ENCODE assay signal across 10 cellular contexts in genomic region chr11:27211370-27212127, GRCh38.
A peak's percentile ranks its signal among the peaks of the same experiment; 100 is the strongest.
DNase-seq lines count a peak whose midpoint lies in the region; ATAC-seq and TF ChIP-seq lines count a peak whose summit lies in the region.
"Had no signal": no experiment of that assay in that cellular context is flagged by ENCODE, and none has a peak within 500 bp of the region (broad histone marks: within the 10 kb centered on the region; RNA-seq: fewer than 3 reads in every experiment).

No MANE protein-coding gene starts in this region.

- WGBS in heart left ventricle, 4 donors, result 86 to 92% (median 89%) methylated on average over 8 of the region's 8 CpGs

- DNase-seq in AG09309 (ENCODE audit: low read depth), result no peak
- peak; percentile 20 for DNase-seq in ELR (ENCODE audit: low read depth)
- peak; percentile 8 for DNase-seq in RPMI8226
- peak in 2 of 5 donors; percentile 58 to 67 for DNase-seq in heart left ventricle
- DNase-seq in occipital lobe (lab: John Stamatoyannopoulos, UW), result no peak
- DNase-seq in central memory CD4-positive, alpha-beta T cell, result no peak
- DNase-seq in activated effector memory CD4-positive, alpha-beta T cell treated with anti-CD3 and anti-CD28 coated beads, Interleukin-2, amount 50 U/mL, for 16 hours, result no peak
- DNase-seq: activated T-cell treated with anti-CD3 and anti-CD28 coated beads, Interleukin-2, amount 50 U/mL, for 4 hours had no signal

- H3K9me3 ChIP-seq in heart left ventricle, result no peaks in the 10 kb centered on the region
- H3K9me3 ChIP-seq: gastroesophageal sphincter had no signal

- intact Hi-C loops in heart left ventricle (cut with DNase I), result loop anchor here in 2 of 10 donors (5.0 kb wide), 2 partner anchors 36 to 71 kb away; no protein-coding TSS in a partner anchor

- no peak overlapping the region for H3K4me3 ChIP-seq in AG09309 (ENCODE audit: control insufficient read depth, low read depth, low read length)
- no peak overlapping the region for H3K4me3 ChIP-seq in heart left ventricle
- H3K4me3 ChIP-seq: gastroesophageal sphincter had no signal

- no peaks in the 10 kb centered on the region for H3K27me3 ChIP-seq in heart left ventricle
- H3K27me3 ChIP-seq: gastroesophageal sphincter had no signal

- peaks cover 5 to 55% (median 19%) of the 10 kb centered on the region in 12 donors for H3K4me1 ChIP-seq in heart left ventricle

- H3K36me3 ChIP-seq in heart left ventricle, result no peaks in the 10 kb centered on the region
- H3K36me3 ChIP-seq: gastroesophageal sphincter had no signal

- ATAC-seq in heart left ventricle (peak in 1 of 4 donors; percentile 31), HG03139 (IDR thresholded peaks at IDR 0.05; ENCODE audit: unreplicated experiment) (no peak)
- ATAC-seq: activated T-cell treated with anti-CD3 and anti-CD28 coated beads, Interleukin-2, amount 50 U/mL, for 4 hours; gastroesophageal sphincter had no signal

- peak overlapping the region in 1 of 12 donors; percentile 58 for H3K27ac ChIP-seq in heart left ventricle
- H3K27ac ChIP-seq: gastroesophageal sphincter had no signal

- no peak for TF ChIP-seq POLR2A in heart left ventricle (IDR thresholded peaks at IDR 0.05)

- TF ChIP-seq CTCF in AG09309 (IDR thresholded peaks at IDR 0.05; ENCODE audit: control insufficient read depth, insufficient read depth, low read depth, low read length, missing control alignments), result peak; percentile 40
- TF ChIP-seq CTCF in heart left ventricle (IDR thresholded peaks at IDR 0.05), result peak in 10 of 12 donors; percentile 13 to 43 (median 29)

Comparison
In these comparisons a context has a peak if more than half of its experiments do, and no peak if none do; other contexts are left out.
1. DNase-seq: peak in ELR (single experiment) and RPMI8226 (single experiment); none in AG09309 (single experiment), occipital lobe (single experiment), central memory CD4-positive, alpha-beta T cell (single experiment) and activated effector memory CD4-positive, alpha-beta T cell treated with anti-CD3 and anti-CD28 coated beads, Interleukin-2, amount 50 U/mL, for 16 hours (single experiment).